8 cellular contexts compared by ENCODE assay signal in genomic region chr4:169115897-169116254, GRCh38.
DNase-seq lines count a peak whose midpoint lies in the region; ATAC-seq and TF ChIP-seq lines count a peak whose summit lies in the region.

No MANE protein-coding gene starts in this region.

- no peak overlapping the region for H3K4me3 Mint-ChIP-seq in progenitor cell of endocrine pancreas (ENCODE audit: low read depth)

- peak; percentile 75 to 89 for ATAC-seq in activated naive CD4-positive, alpha-beta T cell treated with anti-CD3 and anti-CD28 coated beads, Interleukin-2, amount 50 U/mL, for 72 hours
- ATAC-seq in RWPE2 (ENCODE audit: low read depth) (peak; percentile 100), GM21360 (IDR thresholded peaks at IDR 0.05; ENCODE audit: unreplicated experiment) (no peak)

- no peaks in the 10 kb centered on the region for H3K9me3 Mint-ChIP-seq in activated naive CD4-positive, alpha-beta T cell treated with anti-CD3 and anti-CD28 coated beads, Interleukin-2, amount 50 U/mL, for 72 hours
- no peaks in the 10 kb centered on the region for H3K9me3 Mint-ChIP-seq in progenitor cell of endocrine pancreas (ENCODE audit: low read depth)

- no peak overlapping the region for H3K27ac Mint-ChIP-seq in activated naive CD4-positive, alpha-beta T cell treated with anti-CD3 and anti-CD28 coated beads, Interleukin-2, amount 50 U/mL, for 72 hours
- H3K27ac Mint-ChIP-seq in progenitor cell of endocrine pancreas, result no peak overlapping the region

- DNase-seq in activated naive CD4-positive, alpha-beta T cell treated with anti-CD3 and anti-CD28 coated beads, Interleukin-2, amount 50 U/mL, for 72 hours (ENCODE audit: low spot score in 2 of 2), result no peak
- DNase-seq in activated naive CD4-positive, alpha-beta T cell treated with anti-CD3 and anti-CD28 coated beads, Interleukin-2, amount 50 U/mL, for 16 hours, result no peak
- DNase-seq in RWPE2 (ENCODE audit: low spot score) (peak; percentile 91), globus pallidus (ENCODE audit: low spot score) (peak; percentile 55), cerebellar cortex (ENCODE audit: low spot score) (no peak), progenitor cell of endocrine pancreas (ENCODE audit: low spot score, unreplicated experiment) (no peak)

- peaks cover 56% of the 10 kb centered on the region for H3K36me3 ChIP-seq in RWPE2 (ENCODE audit: low read depth)

- no peaks in the 10 kb centered on the region for H3K9me3 ChIP-seq in RWPE2 (ENCODE audit: severe bottlenecking)

- H3K27ac ChIP-seq in RWPE2 (ENCODE audit: poor library complexity, severe bottlenecking), result peak overlapping the region; percentile 89
- peak overlapping the region; percentile 79 for H3K27ac ChIP-seq in temporal lobe (ENCODE audit: low read depth, low read length)

- H3K4me3 ChIP-seq in RWPE2 (ENCODE audit: severe bottlenecking), result no peak overlapping the region

- no peaks in the 10 kb centered on the region for H3K27me3 Mint-ChIP-seq in progenitor cell of endocrine pancreas

- H3K27me3 ChIP-seq in RWPE2 (ENCODE audit: insufficient read depth, poor library complexity, severe bottlenecking), result no peaks in the 10 kb centered on the region

- peaks cover 4% of the 10 kb centered on the region for H3K4me1 Mint-ChIP-seq in progenitor cell of endocrine pancreas (ENCODE audit: low read depth)

- peaks cover 19% of the 10 kb centered on the region for H3K4me1 ChIP-seq in RWPE2 (ENCODE audit: insufficient read depth, poor library complexity, severe bottlenecking)

- peak; percentile 59 for TF ChIP-seq CTCF in RWPE2 (IDR thresholded peaks at IDR 0.05; ENCODE audit: poor library complexity, severe bottlenecking)
- TF ChIP-seq CTCF in progenitor cell of endocrine pancreas (IDR thresholded peaks at IDR 0.05; ENCODE audit: unreplicated experiment), result no peak

- no peaks in the 10 kb centered on the region for H3K36me3 Mint-ChIP-seq in activated naive CD4-positive, alpha-beta T cell treated with anti-CD3 and anti-CD28 coated beads, Interleukin-2, amount 50 U/mL, for 72 hours
- H3K36me3 Mint-ChIP-seq in progenitor cell of endocrine pancreas (ENCODE audit: insufficient read depth), result peaks cover 33% of the 10 kb centered on the region

Comparison
In these comparisons a context has a peak if more than half of its experiments do, and no peak if none do; other contexts are left out.
1. DNase-seq: peak in RWPE2 (single experiment) and globus pallidus (single experiment); none in activated naive CD4-positive, alpha-beta T cell treated with anti-CD3 and anti-CD28 coated beads, Interleukin-2, amount 50 U/mL, for 72 hours (0 of 2), activated naive CD4-positive, alpha-beta T cell treated with anti-CD3 and anti-CD28 coated beads, Interleukin-2, amount 50 U/mL, for 16 hours (single experiment), cerebellar cortex (single experiment) and progenitor cell of endocrine pancreas (single experiment).